Comparison of ENCODE assay signal across 8 cellular contexts in genomic region chr11:74702383-74703007, GRCh38. TPM values are rescaled to one million over a fixed set of nuclear protein-coding genes. Genes with fewer than 3 reads are reported as not detected.
DNase-seq lines count a peak whose midpoint lies in the region; ATAC-seq and TF ChIP-seq lines count a peak whose summit lies in the region.

No MANE protein-coding gene starts in this region.

- no peaks in the 10 kb centered on the region for H3K36me3 ChIP-seq in DND-41 (ENCODE audit: insufficient read depth, low read length)
- no peaks in the 10 kb centered on the region for H3K36me3 ChIP-seq in NT2/D1 (ENCODE audit: insufficient read depth, insufficient read length, low read length)

- H3K27me3 Mint-ChIP-seq in endothelial cell (ENCODE audit: unreplicated experiment) = peaks cover 8% of the 10 kb centered on the region

- H3K9ac ChIP-seq in DND-41 (ENCODE audit: low read depth, low read length) = no peak overlapping the region
- no peak overlapping the region for H3K9ac ChIP-seq in NT2/D1 (ENCODE audit: insufficient read length, low read depth)

- H3K79me2 ChIP-seq in DND-41 (ENCODE audit: insufficient read depth, low read length) = no peaks in the 10 kb centered on the region

- no peaks in the 10 kb centered on the region for H3K4me1 ChIP-seq in DND-41 (ENCODE audit: insufficient read depth, low read length)
- no peaks in the 10 kb centered on the region for H3K4me1 ChIP-seq in NT2/D1 (ENCODE audit: insufficient read depth, insufficient read length)

- H3K4me3 ChIP-seq in DND-41 (ENCODE audit: low read depth in 1 of 2, low read length in 2 of 2) = no peak overlapping the region
- H3K4me3 ChIP-seq in NT2/D1 (ENCODE audit: insufficient read length, low read depth) = no peak overlapping the region

- no peak overlapping the region for H3K27ac Mint-ChIP-seq in endothelial cell (ENCODE audit: unreplicated experiment)

- TF ChIP-seq CTCF in DND-41 (IDR thresholded peaks at IDR 0.05; ENCODE audit: borderline replicate concordance, extremely low read depth, low read length, poor library complexity, severe bottlenecking) (peak; percentile 94), endothelial cell (IDR thresholded peaks at IDR 0.05; ENCODE audit: unreplicated experiment) (peak; percentile 89)

- no peak overlapping the region for H3K27ac ChIP-seq in DND-41 (ENCODE audit: low read length)

- peak overlapping the region; percentile 28; the same call in 1 of the 2 replicates for H2AFZ ChIP-seq in DND-41 (ENCODE audit: low read depth, low read length)

- no peaks in the 10 kb centered on the region for H3K27me3 ChIP-seq in DND-41 (ENCODE audit: insufficient read depth, low read length, poor library complexity)
- H3K27me3 ChIP-seq in NT2/D1 (ENCODE audit: insufficient read depth, insufficient read length) = no peaks in the 10 kb centered on the region

- peaks cover 12% of the 10 kb centered on the region for H3K4me1 Mint-ChIP-seq in endothelial cell (ENCODE audit: unreplicated experiment)

- no peaks in the 10 kb centered on the region for H3K9me3 ChIP-seq in DND-41 (ENCODE audit: insufficient read depth, low read length, severe bottlenecking)
- H3K9me3 ChIP-seq in NT2/D1 (ENCODE audit: insufficient read depth, low read length) = no peaks in the 10 kb centered on the region

- DNase-seq in DND-41 (peak; percentile 71), HK-2 (ENCODE audit: unreplicated experiment) (peak; percentile 50), NT2/D1 (ENCODE audit: low read depth, low spot score) (peak; percentile 58), endothelial cell (ENCODE audit: low spot score) (peak; percentile 80), myocyte (ENCODE audit: low read depth) (peak; percentile 82)
- peak in 2 of 3 experiments; percentile 20 to 24 for DNase-seq in activated CD8-positive, alpha-beta memory T cell treated with anti-CD3 and anti-CD28 coated beads for 48 hours (ENCODE audit: low read depth in 2 of 3, low spot score in 2 of 3)
- peak; percentile 34 for DNase-seq in stimulated activated naive CD4-positive, alpha-beta T cell treated with Interleukin-2 at 50 U/mL for 16 hours (lab: John Stamatoyannopoulos, UW)

- H3K36me3 Mint-ChIP-seq in endothelial cell (ENCODE audit: low read depth, unreplicated experiment) = no peaks in the 10 kb centered on the region

- no peaks in the 10 kb centered on the region; the same call in 1 of the 2 replicates for H4K20me1 ChIP-seq in DND-41 (ENCODE audit: insufficient read depth, low read length)

- no peak overlapping the region for H3K4me2 ChIP-seq in DND-41 (ENCODE audit: insufficient read depth, low read length)

- H3K4me3 Mint-ChIP-seq in endothelial cell (ENCODE audit: unreplicated experiment) = no peak overlapping the region

- no peaks in the 10 kb centered on the region for H3K9me3 Mint-ChIP-seq in endothelial cell (ENCODE audit: unreplicated experiment)

- peak; percentile 97 for ATAC-seq in DND-41 (ENCODE audit: insufficient read depth, low read depth)
- ATAC-seq in GM19452 (IDR thresholded peaks at IDR 0.05; ENCODE audit: unreplicated experiment) = no peak

RNA-seq across cellular contexts. Expression of gene CHRDL2, which starts 28.7 kb away (rescaled TPM):
- total RNA-seq in endothelial cell (ENCODE audit: unreplicated experiment) = 0.21 TPM
- not detected in 2 replicates for total RNA-seq in myocyte
- polyA plus RNA-seq in myocyte (2012) = not detected

RNA-seq across cellular contexts. Expression of gene RNF169, which starts 46.2 kb away (rescaled TPM):
- 16.8 TPM for total RNA-seq in endothelial cell (ENCODE audit: unreplicated experiment)
- total RNA-seq in myocyte = 12.3 and 14.2 TPM in 2 replicates
- polyA plus RNA-seq in myocyte (2012) = 3.4 TPM

Comparison
In these comparisons a context has a peak if more than half of its experiments do, and no peak if none do; other contexts are left out.
1. DNase-seq: peak in every context shown above with its lines; median percentile 82 in myocyte; 80 in endothelial cell; 71 in DND-41; 58 in NT2/D1; 50 in HK-2; 34 in stimulated activated naive CD4-positive, alpha-beta T cell treated with Interleukin-2 at 50 U/mL for 16 hours; 22 in activated CD8-positive, alpha-beta memory T cell treated with anti-CD3 and anti-CD28 coated beads for 48 hours.